8 cellular contexts compared by ENCODE assay signal in the genomic region with DNA sequence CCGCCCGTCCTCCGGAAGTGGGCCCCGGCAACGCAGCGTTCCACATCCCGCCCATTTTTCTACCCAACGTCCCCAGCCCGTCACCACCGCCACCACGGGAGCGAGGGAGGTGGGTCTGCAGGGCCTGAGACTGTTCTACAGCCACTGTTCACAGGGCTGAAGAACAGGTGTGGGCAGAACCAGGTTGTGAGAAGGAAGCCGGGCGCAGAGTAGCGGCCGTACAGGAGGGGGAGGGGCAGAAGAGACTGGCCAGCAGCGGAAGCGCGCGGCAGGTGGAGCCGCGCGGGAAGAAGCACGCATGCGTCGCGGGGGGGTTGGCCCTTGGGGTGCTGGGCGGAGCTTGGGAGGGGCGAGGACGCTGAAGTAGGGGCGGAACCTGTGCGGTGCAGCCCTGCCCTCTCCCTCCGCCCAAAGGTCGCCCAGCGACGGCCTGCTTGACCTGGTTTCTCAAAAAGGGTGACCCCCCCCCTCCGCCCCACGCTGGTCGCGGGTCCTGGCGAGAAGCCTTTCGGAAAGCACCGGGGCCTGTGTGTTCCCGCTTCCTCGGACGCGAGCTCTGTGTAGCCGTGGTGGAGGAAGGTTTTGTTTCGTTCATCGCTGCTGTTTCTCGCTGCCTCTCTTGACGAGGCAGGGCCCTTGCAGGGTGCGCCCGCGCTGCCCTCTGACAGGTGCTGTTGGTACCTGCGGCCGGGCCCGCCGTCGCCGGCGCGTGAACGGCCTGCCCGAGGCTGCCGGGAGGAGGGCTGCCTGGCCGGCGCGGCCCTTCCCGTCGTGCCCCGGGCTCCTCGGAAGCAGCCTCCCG. TPM values are rescaled to one million over a fixed set of nuclear protein-coding genes. Genes with fewer than 3 reads are reported as not detected.
DNase-seq lines count a peak whose midpoint lies in the region; ATAC-seq lines count a peak whose summit lies in the region.

No MANE protein-coding gene starts in this region.

- H3K27ac Mint-ChIP-seq in activated CD8-positive, alpha-beta memory T cell treated with anti-CD3 and anti-CD28 coated beads, Interleukin-2, amount 10 ng/mL, durations not matched to agents 7 days and 5 days, result peak overlapping the region; percentile 100
- H3K27ac Mint-ChIP-seq in effector memory CD8-positive, alpha-beta T cell, result peak overlapping the region; percentile 96 to 98

- CTCF ChIA-PET in activated CD8-positive, alpha-beta memory T cell treated with anti-CD3 and anti-CD28 coated beads, Interleukin-2, amount 10 ng/mL, durations not matched to agents 7 days and 5 days (lab: Charles Lee), result interaction anchor here (0.8 to 1.7 kb wide), 5 partner anchors 9 to 50 kb away, joined by 3 to 14 read pairs (median 4); no protein-coding TSS in a partner anchor

- DNase-seq in COR-L47 (lab: John Stamatoyannopoulos, UW) (peak; percentile 89), HS-5 (ENCODE audit: low read depth) (peak; percentile 90), mesenteric fat pad (ENCODE audit: low spot score) (peak; percentile 100)
- peak; percentile 98 for DNase-seq in NK-92 treated with Interleukin-12 subunit alpha and Interleukin-12 subunit beta, amount 100 ng/mL, for 24 hours (lab: John Stamatoyannopoulos, UW)
- DNase-seq in activated CD8-positive, alpha-beta memory T cell treated with anti-CD3 and anti-CD28 coated beads, Interleukin-2, amount 10 ng/mL, durations not matched to agents 7 days and 5 days, result peak; percentile 96
- DNase-seq in effector memory CD8-positive, alpha-beta T cell, result peak; percentile 94 to 95 (median 95)
- peak; percentile 92 for DNase-seq in stimulated activated CD8-positive, alpha-beta memory T cell treated with anti-CD3 and anti-CD28 coated beads, Interleukin-15, amount 100 ng/mL, for 1 hour (ENCODE audit: low read depth)

- peak; percentile 61 for ATAC-seq in GM21360 (IDR thresholded peaks at IDR 0.05; ENCODE audit: unreplicated experiment)
- ATAC-seq in activated CD8-positive, alpha-beta memory T cell treated with anti-CD3 and anti-CD28 coated beads, Interleukin-2, amount 10 ng/mL, durations not matched to agents 7 days and 5 days, result peak; percentile 82
- ATAC-seq in effector memory CD8-positive, alpha-beta T cell (replicated peaks), result peak; percentile 73

- H3K4me3 Mint-ChIP-seq in activated CD8-positive, alpha-beta memory T cell treated with anti-CD3 and anti-CD28 coated beads, Interleukin-2, amount 10 ng/mL, durations not matched to agents 7 days and 5 days, result peak overlapping the region; percentile 78
- peak overlapping the region; percentile 84 to 96 for H3K4me3 Mint-ChIP-seq in effector memory CD8-positive, alpha-beta T cell

- H3K27me3 Mint-ChIP-seq in activated CD8-positive, alpha-beta memory T cell treated with anti-CD3 and anti-CD28 coated beads, Interleukin-2, amount 10 ng/mL, durations not matched to agents 7 days and 5 days, result no peaks in the 10 kb centered on the region
- H3K27me3 Mint-ChIP-seq in effector memory CD8-positive, alpha-beta T cell, result no peaks in the 10 kb centered on the region

- no peaks in the 10 kb centered on the region for H3K9me3 Mint-ChIP-seq in activated CD8-positive, alpha-beta memory T cell treated with anti-CD3 and anti-CD28 coated beads, Interleukin-2, amount 10 ng/mL, durations not matched to agents 7 days and 5 days (ENCODE audit: low read depth)
- no peaks in the 10 kb centered on the region for H3K9me3 Mint-ChIP-seq in effector memory CD8-positive, alpha-beta T cell

- H3K36me3 Mint-ChIP-seq in activated CD8-positive, alpha-beta memory T cell treated with anti-CD3 and anti-CD28 coated beads, Interleukin-2, amount 10 ng/mL, durations not matched to agents 7 days and 5 days, result peaks cover 25% of the 10 kb centered on the region
- peaks cover 32% of the 10 kb centered on the region for H3K36me3 Mint-ChIP-seq in effector memory CD8-positive, alpha-beta T cell (ENCODE audit: insufficient read depth)

- H3K4me1 Mint-ChIP-seq in activated CD8-positive, alpha-beta memory T cell treated with anti-CD3 and anti-CD28 coated beads, Interleukin-2, amount 10 ng/mL, durations not matched to agents 7 days and 5 days, result peaks cover 61% of the 10 kb centered on the region
- peaks cover 49 to 52% of the 10 kb centered on the region in 2 donors for H3K4me1 Mint-ChIP-seq in effector memory CD8-positive, alpha-beta T cell (ENCODE audit: low read depth in 2 of 2)

RNA-seq across cellular contexts. Expression of a gene that starts 7.8 kb away (rescaled TPM):
- total RNA-seq in activated CD8-positive, alpha-beta memory T cell treated with anti-CD3 and anti-CD28 coated beads, Interleukin-2, amount 10 ng/mL, durations not matched to agents 7 days and 5 days, result 100 to 1,000 TPM; 141 to 142 TPM
- 380 TPM for total RNA-seq in mesenteric fat pad

RNA-seq across cellular contexts. Expression of a gene that starts 50.7 kb away (rescaled TPM):
- 10 to 100 TPM; 23.2 to 25.2 TPM for total RNA-seq in activated CD8-positive, alpha-beta memory T cell treated with anti-CD3 and anti-CD28 coated beads, Interleukin-2, amount 10 ng/mL, durations not matched to agents 7 days and 5 days
- total RNA-seq in mesenteric fat pad, result 9.1 TPM

Comparison
In these comparisons a context has a peak if more than half of its experiments do, and no peak if none do; other contexts are left out.
1. Peak in every context shown above with its lines: DNase-seq and ATAC-seq.